In the genomic region with DNA sequence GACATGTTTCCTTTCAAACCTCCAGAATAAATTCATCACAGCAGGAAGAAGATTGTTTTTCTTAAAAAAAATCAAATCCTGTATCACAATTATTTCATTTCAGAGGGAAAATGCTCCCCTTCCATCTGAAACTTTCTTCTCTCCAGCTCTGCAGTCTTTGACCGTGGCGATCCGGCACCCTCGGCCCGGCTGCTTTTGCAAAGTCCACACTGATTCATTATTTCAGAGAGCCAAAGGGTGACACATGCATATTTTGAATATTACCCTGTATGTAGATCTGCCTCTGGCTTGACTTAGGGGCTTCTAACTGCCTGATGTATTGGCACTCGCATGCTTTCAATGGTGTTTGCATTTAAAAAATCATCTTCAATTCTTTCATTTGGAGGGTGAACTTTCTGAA, we compare ENCODE assay signal across 20 cellular contexts.
A peak's percentile ranks its signal among the peaks of the same experiment; 100 is the strongest.
DNase-seq lines count a peak whose midpoint lies in the region; ATAC-seq and TF ChIP-seq lines count a peak whose summit lies in the region.
"Had no signal": no experiment of that assay in that cellular context is flagged by ENCODE, and none has a peak within 500 bp of the region (broad histone marks: within the 10 kb centered on the region; RNA-seq: fewer than 3 reads in every experiment).

No MANE protein-coding gene starts in this region.

- no peak for TF ChIP-seq POLR2A in transverse colon (IDR thresholded peaks at IDR 0.05)

- H3K9me3 ChIP-seq in right cardiac atrium (ENCODE audit: control insufficient read depth, low read length) (no peaks in the 10 kb centered on the region), transverse colon (no peaks in the 10 kb centered on the region)
- H3K9me3 ChIP-seq: mucosa of descending colon had no signal

- H3K9me3 Mint-ChIP-seq in natural killer cell treated with Interleukin-12 subunit alpha and Interleukin-12 subunit beta and Interleukin-15 and Interleukin-18, amount 100 ng/mL, for 72 hours, result peaks cover 6% of the 10 kb centered on the region
- H3K9me3 Mint-ChIP-seq: activated CD4-positive, alpha-beta T cell treated with anti-CD3 and anti-CD28 coated beads, Interleukin-2, amount 10 ng/mL, durations not matched to agents 24 days and 14 days; activated naive CD4-positive, alpha-beta T cell treated with anti-CD3 and anti-CD28 coated beads, Interleukin-2, amount 50 U/mL, for 24 hours; endodermal cell had no signal

- no peaks in the 10 kb centered on the region for H3K4me1 Mint-ChIP-seq in natural killer cell treated with Interleukin-12 subunit alpha and Interleukin-12 subunit beta and Interleukin-15 and Interleukin-18, amount 100 ng/mL, for 72 hours (ENCODE audit: low read depth in 2 of 2)
- H3K4me1 Mint-ChIP-seq: activated CD4-positive, alpha-beta T cell treated with anti-CD3 and anti-CD28 coated beads, Interleukin-2, amount 10 ng/mL, durations not matched to agents 24 days and 14 days; activated naive CD4-positive, alpha-beta T cell treated with anti-CD3 and anti-CD28 coated beads, Interleukin-2, amount 50 U/mL, for 24 hours; CD14-positive monocyte had no signal

- WGBS in right cardiac atrium, result 59% methylated on average over 6 of the region's 6 CpGs
- WGBS in transverse colon (ENCODE audit: low coverage in 1 of 2), 2 donors, result 72 to 80% methylated on average over 1 to 6 of the region's 6 CpGs

- no peaks in the 10 kb centered on the region for H3K27me3 ChIP-seq in right cardiac atrium (ENCODE audit: control insufficient read depth, insufficient read depth)
- no peaks in the 10 kb centered on the region for H3K27me3 ChIP-seq in transverse colon

- H3K4me1 ChIP-seq in right cardiac atrium (ENCODE audit: control insufficient read depth, insufficient read depth, low read length) (peaks cover 5% of the 10 kb centered on the region), transverse colon (peaks cover 0 to 10% (median 5%) of the 10 kb centered on the region in 4 donors)

- no peak overlapping the region for H3K4me3 Mint-ChIP-seq in natural killer cell treated with Interleukin-12 subunit alpha and Interleukin-12 subunit beta and Interleukin-15 and Interleukin-18, amount 100 ng/mL, for 72 hours
- H3K4me3 Mint-ChIP-seq: activated CD4-positive, alpha-beta T cell treated with anti-CD3 and anti-CD28 coated beads, Interleukin-2, amount 10 ng/mL, durations not matched to agents 24 days and 14 days; activated naive CD4-positive, alpha-beta T cell treated with anti-CD3 and anti-CD28 coated beads, Interleukin-2, amount 50 U/mL, for 24 hours; CD14-positive monocyte; endodermal cell had no signal

- in situ Hi-C loops in astrocyte of the spinal cord (cut with HindIII; ENCODE audit: low sequenced_read_pairs) (no loop called here), transverse colon (cut with MboI; ENCODE audit: low pct_ligation_motif_present in 1 of 4, low pct_unique_long_range_greater_than_20kb in 1 of 4, low sequenced_read_pairs in 3 of 4) (no loop called here)

- DNase-seq in HFF-Myc (ENCODE audit: extremely low read depth, low read depth), result no peak
- peak; percentile 54 for DNase-seq in astrocyte of the spinal cord (ENCODE audit: low read depth, low spot score)
- no peak for DNase-seq in right cardiac atrium
- DNase-seq in transverse colon, result no peak
- DNase-seq in T-helper 1 cell, result no peak
- DNase-seq in natural killer cell treated with Interleukin-12 subunit alpha and Interleukin-12 subunit beta and Interleukin-15 and Interleukin-18, amount 100 ng/mL, for 72 hours (ENCODE audit: low spot score), result no peak
- DNase-seq: activated CD4-positive, alpha-beta T cell treated with anti-CD3 and anti-CD28 coated beads, Interleukin-2, amount 10 ng/mL, durations not matched to agents 24 days and 14 days; central memory CD4-positive, alpha-beta T cell; DMS79; endodermal cell; kidney; NCI-H187 treated with DMSO at 0.1 percent for 48 hours; NCI-H510A treated with DMSO at 0.1 percent for 48 hours; posterior cingulate gyrus; SIG-M5; stimulated activated CD4-positive, alpha-beta T cell treated with anti-CD3 and anti-CD28 coated beads, Interleukin-12 subunit alpha, Interleukin-12 subunit beta, amount 100 ng/mL, for 4 hours had no signal

- H3K36me3 Mint-ChIP-seq in natural killer cell treated with Interleukin-12 subunit alpha and Interleukin-12 subunit beta and Interleukin-15 and Interleukin-18, amount 100 ng/mL, for 72 hours, result no peaks in the 10 kb centered on the region
- H3K36me3 Mint-ChIP-seq: activated naive CD4-positive, alpha-beta T cell treated with anti-CD3 and anti-CD28 coated beads, Interleukin-2, amount 50 U/mL, for 24 hours; CD14-positive monocyte had no signal

- H3K4me3 ChIP-seq in HFF-Myc (replicated peaks; ENCODE audit: low read depth, low read length) (peak overlapping the region; percentile 12), astrocyte of the spinal cord (ENCODE audit: low read depth, low read length) (no peak overlapping the region), right cardiac atrium (ENCODE audit: low read length) (no peak overlapping the region), transverse colon (no peak overlapping the region)
- H3K4me3 ChIP-seq: mucosa of descending colon had no signal

- H3K27ac ChIP-seq in right cardiac atrium (ENCODE audit: low read length) (no peak overlapping the region), transverse colon (peak overlapping the region in 3 of 4 donors; percentile 14 to 49 (median 35))

- H3K27ac Mint-ChIP-seq in natural killer cell treated with Interleukin-12 subunit alpha and Interleukin-12 subunit beta and Interleukin-15 and Interleukin-18, amount 100 ng/mL, for 72 hours, result no peak overlapping the region
- H3K27ac Mint-ChIP-seq: activated CD4-positive, alpha-beta T cell treated with anti-CD3 and anti-CD28 coated beads, Interleukin-2, amount 10 ng/mL, durations not matched to agents 24 days and 14 days; activated naive CD4-positive, alpha-beta T cell treated with anti-CD3 and anti-CD28 coated beads, Interleukin-2, amount 50 U/mL, for 24 hours; endodermal cell had no signal

- TF ChIP-seq CTCF in HFF-Myc (IDR thresholded peaks at IDR 0.05; ENCODE audit: low read depth, low read length, missing control alignments) (no peak), astrocyte of the spinal cord (IDR thresholded peaks at IDR 0.05; ENCODE audit: low read depth, low read length) (no peak), transverse colon (IDR thresholded peaks at IDR 0.05) (no peak)

- peaks cover 0 to 10% of the 10 kb centered on the region in 2 donors for H3K27me3 Mint-ChIP-seq in natural killer cell treated with Interleukin-12 subunit alpha and Interleukin-12 subunit beta and Interleukin-15 and Interleukin-18, amount 100 ng/mL, for 72 hours
- H3K27me3 Mint-ChIP-seq: activated naive CD4-positive, alpha-beta T cell treated with anti-CD3 and anti-CD28 coated beads, Interleukin-2, amount 50 U/mL, for 24 hours had no signal

- intact Hi-C loops in right cardiac atrium (cut with DNase I) (no loop called here), transverse colon (cut with DNase I; ENCODE audit: low total_unique reads) (no loop called here)

- H3K36me3 ChIP-seq in transverse colon, result no peaks in the 10 kb centered on the region

- ATAC-seq in right cardiac atrium (peak; percentile 47 to 61), GM18511 (IDR thresholded peaks at IDR 0.05; ENCODE audit: unreplicated experiment) (no peak)
- no peak for ATAC-seq in natural killer cell treated with Interleukin-12 subunit alpha and Interleukin-12 subunit beta and Interleukin-15 and Interleukin-18, amount 100 ng/mL, for 72 hours
- ATAC-seq: mucosa of descending colon had no signal

- TF ChIP-seq EP300 in transverse colon (IDR thresholded peaks at IDR 0.05; ENCODE audit: low read depth), result no peak

Comparison
In these comparisons a context has a peak if more than half of its experiments do, and no peak if none do; other contexts are left out.
1. ATAC-seq: peak in right cardiac atrium (2 of 2); none in GM18511 (single experiment) and natural killer cell treated with Interleukin-12 subunit alpha and Interleukin-12 subunit beta and Interleukin-15 and Interleukin-18, amount 100 ng/mL, for 72 hours (0 of 2).